15 cellular contexts compared by ENCODE assay signal in the genomic region with DNA sequence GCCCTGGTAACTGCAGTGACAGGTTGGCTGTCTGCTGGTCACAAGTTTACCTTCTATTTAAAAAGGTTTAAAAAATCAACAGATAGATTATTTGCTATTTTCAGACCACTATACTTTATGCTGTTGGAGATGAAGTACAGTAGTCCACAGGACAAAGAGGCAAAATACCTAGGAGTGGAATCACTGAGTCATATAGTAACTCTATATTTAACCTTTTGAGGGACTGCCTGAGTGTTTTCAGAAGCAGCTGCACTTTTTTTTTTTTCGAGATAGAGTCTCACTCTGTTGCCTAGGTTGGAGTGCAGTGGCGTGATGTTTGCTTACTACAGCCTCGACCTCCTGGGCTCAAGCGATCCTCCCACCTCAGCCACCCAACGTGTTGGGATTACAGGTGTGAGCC. TPM values are rescaled to one million over a fixed set of nuclear protein-coding genes. Genes with fewer than 3 reads are reported as not detected.
DNase-seq lines count a peak whose midpoint lies in the region; ATAC-seq and TF ChIP-seq lines count a peak whose summit lies in the region.
"Had no signal": no experiment of that assay in that cellular context is flagged by ENCODE, and none has a peak within 500 bp of the region (broad histone marks: within the 10 kb centered on the region; RNA-seq: fewer than 3 reads in every experiment).

No MANE protein-coding gene starts in this region.

- H3K27ac ChIP-seq in SK-N-SH (ENCODE audit: low read depth in 2 of 2, low read length in 1 of 2): no peak overlapping the region
- H3K27ac ChIP-seq in psoas muscle: no peak overlapping the region
- H3K27ac ChIP-seq: esophagus squamous epithelium, KMS-11, suprapubic skin had no signal

- H4K20me1 ChIP-seq in SK-N-SH (ENCODE audit: insufficient read depth): no peaks in the 10 kb centered on the region

- intact Hi-C loops in psoas muscle (cut with DNase I): no loop called here

- CTCF ChIA-PET in SK-N-SH (lab: Yijun Ruan, JAX): no interaction called here

- WGBS in SK-N-SH (ENCODE audit: low lambda C conversion rate): 94% methylated on average over 5 of the region's 5 CpGs
- WGBS in psoas muscle, 3 donors: 73 to 86% (median 73%) methylated on average over 5 of the region's 5 CpGs

- peaks cover 72% of the 10 kb centered on the region for H3K79me2 ChIP-seq in SK-N-SH (ENCODE audit: insufficient read depth)

- no peak overlapping the region for H3K4me2 ChIP-seq in SK-N-SH
- H3K4me2 ChIP-seq: KMS-11 had no signal

- H3K27me3 ChIP-seq in SK-N-SH (ENCODE audit: insufficient read depth) (no peaks in the 10 kb centered on the region), psoas muscle (ENCODE audit: insufficient read depth in 3 of 3, low read length in 2 of 3) (no peaks in the 10 kb centered on the region)
- H3K27me3 ChIP-seq: esophagus squamous epithelium, suprapubic skin had no signal

- no peak for TF ChIP-seq EP300 in SK-N-SH (IDR thresholded peaks at IDR 0.05; ENCODE audit: borderline replicate concordance in 1 of 2, low read depth in 1 of 2, low read length in 1 of 2)

- H3K9me3 ChIP-seq in SK-N-SH (no peaks in the 10 kb centered on the region), psoas muscle (no peaks in the 10 kb centered on the region)
- H3K9me3 ChIP-seq: esophagus squamous epithelium, suprapubic skin had no signal

- peak; percentile 51; the same call in 2 of the 3 replicates for ATAC-seq in SK-N-SH treated with all-trans-retinoic acid at 6 μM for 48 hours
- ATAC-seq in GM21447 (IDR thresholded peaks at IDR 0.05; ENCODE audit: unreplicated experiment): peak; percentile 86
- ATAC-seq in HG03135 (IDR thresholded peaks at IDR 0.05; ENCODE audit: unreplicated experiment): peak; percentile 67
- ATAC-seq in psoas muscle: peak; percentile 36 to 79 (median 68)

- POLR2A ChIA-PET in SK-N-SH (lab: Yijun Ruan, JAX): no interaction called here

- H3K36me3 ChIP-seq in SK-N-SH (replicated peaks in 1 of 2; ENCODE audit: control insufficient read depth in 1 of 2, insufficient read depth in 2 of 2, low read length in 1 of 2): peaks cover 43 to 63% of the 10 kb centered on the region in 2 experiments
- peaks cover 4 to 78% of the 10 kb centered on the region in 2 donors for H3K36me3 ChIP-seq in psoas muscle (ENCODE audit: insufficient read depth in 1 of 2, low read depth in 1 of 2)

- H3K4me3 ChIP-seq in SK-N-SH (ENCODE audit: low read depth in 2 of 2, low read length in 1 of 2) (no peak overlapping the region), psoas muscle (no peak overlapping the region), foreskin fibroblast (ENCODE audit: low read depth in 1 of 2, low read length in 2 of 2) (no peak overlapping the region)
- H3K4me3 ChIP-seq: esophagus squamous epithelium, suprapubic skin had no signal

- H3K4me1 ChIP-seq in SK-N-SH (ENCODE audit: control insufficient read depth in 1 of 2, insufficient read depth in 2 of 2, low read depth in 1 of 2, low read length in 1 of 2) (no peaks in the 10 kb centered on the region), psoas muscle (peaks cover 9% of the 10 kb centered on the region)
- H3K4me1 ChIP-seq: esophagus squamous epithelium, suprapubic skin had no signal

- peaks cover 4% of the 10 kb centered on the region for H3F3A ChIP-seq in SK-N-SH (replicated peaks; ENCODE audit: insufficient read depth)

- H3K9ac ChIP-seq in SK-N-SH: no peak overlapping the region
- H3K9ac ChIP-seq: KMS-11 had no signal

- TF ChIP-seq CTCF in SK-N-SH (IDR thresholded peaks at IDR 0.05): no peak
- TF ChIP-seq CTCF in psoas muscle (IDR thresholded peaks at IDR 0.05): no peak
- TF ChIP-seq CTCF in foreskin fibroblast (IDR thresholded peaks at IDR 0.05; ENCODE audit: low read depth, low read length): no peak

- H3K9me2 ChIP-seq in SK-N-SH: no peaks in the 10 kb centered on the region

- no peak overlapping the region for H2AFZ ChIP-seq in SK-N-SH (ENCODE audit: low read depth)

- DNase-seq in SK-N-SH (no peak), psoas muscle (no peak), foreskin fibroblast (no peak), NCI-H446 (lab: John Stamatoyannopoulos, UW) (no peak)
- no peak for DNase-seq in stimulated activated CD4-positive, alpha-beta T cell treated with anti-CD3 and anti-CD28 coated beads, Interleukin-1b, Interleukin-23, amount 100 ng/mL, for 48 hours
- DNase-seq: activated CD4-positive, alpha-beta T cell treated with anti-CD3 and anti-CD28 coated beads, Interleukin-2, amount 50 U/mL, for 48 hours; DMS79; esophagus squamous epithelium; NCI-H345; SHP77 treated with DMSO at 0.1 percent for 48 hours had no signal

- no peak for TF ChIP-seq RAD21 in SK-N-SH (IDR thresholded peaks at IDR 0.05; ENCODE audit: low read length)

TF ChIP-seq in SK-N-SH treated with all-trans-retinoic acid at 6 μM for 48 hours, 23 proteins besides CTCF, POLR2A, EP300 and RAD21 (continues in another document):
- TF ChIP-seq TCF4 (CRISPR knock-in tag; IDR thresholded peaks at IDR 0.05; ENCODE audit: borderline replicate concordance) (no peak), ARNTL (CRISPR knock-in tag; IDR thresholded peaks at IDR 0.05; ENCODE audit: borderline replicate concordance, low read depth) (no peak), ZNF565 (CRISPR knock-in tag; conservative IDR thresholded peaks at IDR 0.05; ENCODE audit: low read depth) (no peak), ZNF8 (CRISPR knock-in tag; IDR thresholded peaks at IDR 0.05) (no peak)
- TF ChIP-seq, protein P1, sequence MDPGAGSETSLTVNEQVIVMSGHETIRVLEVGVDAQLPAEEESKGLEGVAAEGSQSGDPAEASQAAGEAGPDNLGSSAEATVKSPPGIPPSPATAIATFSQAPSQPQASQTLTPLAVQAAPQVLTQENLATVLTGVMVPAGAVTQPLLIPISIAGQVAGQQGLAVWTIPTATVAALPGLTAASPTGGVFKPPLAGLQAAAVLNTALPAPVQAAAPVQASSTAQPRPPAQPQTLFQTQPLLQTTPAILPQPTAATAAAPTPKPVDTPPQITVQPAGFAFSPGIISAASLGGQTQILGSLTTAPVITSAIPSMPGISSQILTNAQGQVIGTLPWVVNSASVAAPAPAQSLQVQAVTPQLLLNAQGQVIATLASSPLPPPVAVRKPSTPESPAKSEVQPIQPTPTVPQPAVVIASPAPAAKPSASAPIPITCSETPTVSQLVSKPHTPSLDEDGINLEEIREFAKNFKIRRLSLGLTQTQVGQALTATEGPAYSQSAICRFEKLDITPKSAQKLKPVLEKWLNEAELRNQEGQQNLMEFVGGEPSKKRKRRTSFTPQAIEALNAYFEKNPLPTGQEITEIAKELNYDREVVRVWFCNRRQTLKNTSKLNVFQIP (CRISPR knock-in tag; IDR thresholded peaks at IDR 0.05; ENCODE audit: borderline replicate concordance, low read depth): no peak

TF ChIP-seq in SK-N-SH, 30 proteins besides CTCF, POLR2A, EP300 and RAD21 (continues in another document):
- TF ChIP-seq RXRA (IDR thresholded peaks at IDR 0.05; ENCODE audit: borderline replicate concordance, low read depth): no peak
- TF ChIP-seq POLR2AphosphoS5 (IDR thresholded peaks at IDR 0.05; ENCODE audit: low read depth, low read length): no peak
- TF ChIP-seq, protein P2, sequence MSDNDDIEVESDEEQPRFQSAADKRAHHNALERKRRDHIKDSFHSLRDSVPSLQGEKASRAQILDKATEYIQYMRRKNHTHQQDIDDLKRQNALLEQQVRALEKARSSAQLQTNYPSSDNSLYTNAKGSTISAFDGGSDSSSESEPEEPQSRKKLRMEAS (IDR thresholded peaks at IDR 0.05; ENCODE audit: low read depth): no peak
- no peak for TF ChIP-seq SIN3A (IDR thresholded peaks at IDR 0.05; ENCODE audit: borderline replicate concordance, low read depth, low read length)
- no peak for TF ChIP-seq JUND (IDR thresholded peaks at IDR 0.05)
- TF ChIP-seq, protein P3, sequence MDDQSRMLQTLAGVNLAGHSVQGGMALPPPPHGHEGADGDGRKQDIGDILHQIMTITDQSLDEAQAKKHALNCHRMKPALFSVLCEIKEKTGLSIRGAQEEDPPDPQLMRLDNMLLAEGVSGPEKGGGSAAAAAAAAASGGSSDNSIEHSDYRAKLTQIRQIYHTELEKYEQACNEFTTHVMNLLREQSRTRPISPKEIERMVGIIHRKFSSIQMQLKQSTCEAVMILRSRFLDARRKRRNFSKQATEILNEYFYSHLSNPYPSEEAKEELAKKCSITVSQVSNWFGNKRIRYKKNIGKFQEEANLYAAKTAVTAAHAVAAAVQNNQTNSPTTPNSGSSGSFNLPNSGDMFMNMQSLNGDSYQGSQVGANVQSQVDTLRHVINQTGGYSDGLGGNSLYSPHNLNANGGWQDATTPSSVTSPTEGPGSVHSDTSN (IDR thresholded peaks at IDR 0.05): no peak

RNA-seq across cellular contexts. Expression of a gene that starts 11.7 kb away (rescaled TPM):
- polyA plus RNA-seq in SK-N-SH (2012; rRNA removed) (37.7 and 56.8 TPM in 2 replicates), psoas muscle (100 to 1,000 TPM in 1 of 3 donors, 10 to 100 TPM in 2; 42.5 to 103 (median 48.2) TPM)
- 63.4 and 80.0 TPM in 2 replicates for polyA plus RNA-seq in SK-N-SH (2012; cell fraction: cytosol; rRNA removed)
- polyA plus RNA-seq in SK-N-SH (2012; cell fraction: nucleus; rRNA removed): 24.4 and 26.1 TPM in 2 replicates
- 10 to 100 TPM; 29.7 to 38.4 (median 34.3) TPM for total RNA-seq in psoas muscle

RNA-seq across cellular contexts. Expression of a gene that starts 38.4 kb away (rescaled TPM):
- polyA plus RNA-seq in SK-N-SH (2012; rRNA removed) (12.4 and 17.5 TPM in 2 replicates), psoas muscle (1 to 10 TPM; 7.0 to 10.0 (median 8.2) TPM)
- polyA plus RNA-seq in SK-N-SH (2012; cell fraction: cytosol; rRNA removed): 13.4 and 15.1 TPM in 2 replicates
- polyA plus RNA-seq in SK-N-SH (2012; cell fraction: nucleus; rRNA removed): 37.1 and 40.5 TPM in 2 replicates
- 10 to 100 TPM in 1 of 4 donors, 1 to 10 TPM in 3; 6.3 to 11.0 (median 8.1) TPM for total RNA-seq in psoas muscle
